Comparison of ENCODE assay signal across 15 cellular contexts in genomic region chr2:105607920-105608504, GRCh38.
DNase-seq lines count a peak whose midpoint lies in the region; ATAC-seq and TF ChIP-seq lines count a peak whose summit lies in the region.
"Had no signal": no experiment of that assay in that cellular context is flagged by ENCODE, and none has a peak within 500 bp of the region (broad histone marks: within the 10 kb centered on the region; RNA-seq: fewer than 3 reads in every experiment).

No MANE protein-coding gene starts in this region.

- H2BK5ac ChIP-seq in trophoblast cell (ENCODE audit: low read depth, low read length, poor library complexity) = no peak overlapping the region

- H3K4ac ChIP-seq in trophoblast cell (ENCODE audit: low read depth, low read length) = no peak overlapping the region

- H3K36me3 ChIP-seq in thyroid gland = no peaks in the 10 kb centered on the region
- H3K36me3 ChIP-seq in GM23338 (ENCODE audit: insufficient read depth) = no peaks in the 10 kb centered on the region
- no peaks in the 10 kb centered on the region for H3K36me3 ChIP-seq in trophoblast cell (ENCODE audit: control insufficient read depth in 1 of 2, insufficient read depth in 2 of 2, low read length in 2 of 2)

- ATAC-seq in Right ventricle myocardium inferior (peak; percentile 80), left ventricle myocardium superior (peak; percentile 90), GM23338 (no peak)
- ATAC-seq: SK-N-SH treated with all-trans-retinoic acid at 6 μM for 48 hours had no signal

- H4K20me1 ChIP-seq in GM23338 (replicated peaks; ENCODE audit: insufficient read depth) = no peaks in the 10 kb centered on the region

- no peak overlapping the region for H4K91ac ChIP-seq in trophoblast cell (ENCODE audit: low read depth, low read length)

- H3K9ac ChIP-seq in trophoblast cell (ENCODE audit: low read length) = no peak overlapping the region
- H3K9ac ChIP-seq: KMS-11 had no signal

- H3F3A ChIP-seq in GM23338 (replicated peaks; ENCODE audit: low read depth) = no peaks in the 10 kb centered on the region

- intact Hi-C loops in Right ventricle myocardium inferior (cut with DNase I) = loop anchor here (10.0 kb wide), 1 partner anchor 137 kb away; the partner anchor contains the start of gene NCK2
- intact Hi-C loops in cardiac septum (cut with DNase I) = loop anchor here (5.0 kb wide), 1 partner anchor 89 kb away; no protein-coding TSS in a partner anchor
- intact Hi-C loops in left ventricle myocardium superior (cut with micrococcal nuclease) = no loop called here
- intact Hi-C loops in thyroid gland (cut with DNase I) = no loop called here

- 61 to 72% methylated on average over 4 of the region's 4 CpGs for WGBS in thyroid gland, 2 donors
- no CpG with 5 or more reads among the region's 4 CpGs for WGBS in trophoblast cell (ENCODE audit: extremely low coverage, insufficient coverage, insufficient read length)

- no peak overlapping the region for H3K4me3 ChIP-seq in thyroid gland (replicated peaks in 1 of 3)
- H3K4me3 ChIP-seq in GM23338 = no peak overlapping the region
- no peak overlapping the region for H3K4me3 ChIP-seq in trophoblast cell (ENCODE audit: low read depth, low read length)

- DNase-seq in Right ventricle myocardium inferior (ENCODE audit: missing footprints) (no peak), cardiac septum (ENCODE audit: low spot score) (no peak), NCI-H774 (lab: John Stamatoyannopoulos, UW) (peak; percentile 5), left ventricle myocardium superior (peak; percentile 49), thyroid gland (peak; percentile 60 to 79), GM23338 (ENCODE audit: low spot score) (no peak), trophoblast cell (no peak)
- DNase-seq: C1 segment of cervical spinal cord, MM.1S, NCI-H187, NCI-H446 treated with DMSO at 0.1 percent for 48 hours, SHP77 treated with DMSO at 0.1 percent for 48 hours, T-helper 1 cell had no signal

- no peaks in the 10 kb centered on the region for H3K79me1 ChIP-seq in trophoblast cell (ENCODE audit: low read length)

- TF ChIP-seq POLR2A in thyroid gland (IDR thresholded peaks at IDR 0.05) = peak in 1 of 2 donors; percentile 36

- no peak overlapping the region for H3K18ac ChIP-seq in trophoblast cell (ENCODE audit: low read length)

- TF ChIP-seq CTCF in thyroid gland (IDR thresholded peaks at IDR 0.05) = no peak
- no peak for TF ChIP-seq CTCF in GM23338 (conservative IDR thresholded peaks at IDR 0.05; ENCODE audit: low read depth in 2 of 2)

- H3K9me3 ChIP-seq in thyroid gland (no peaks in the 10 kb centered on the region), trophoblast cell (ENCODE audit: insufficient read depth, low read depth, low read length) (no peaks in the 10 kb centered on the region)

- no peak overlapping the region for H2BK12ac ChIP-seq in trophoblast cell (ENCODE audit: low read length)

- H2AK5ac ChIP-seq in trophoblast cell (ENCODE audit: low read length) = no peak overlapping the region

- H3K9me3 Mint-ChIP-seq in GM23338 = no peaks in the 10 kb centered on the region

- H2BK120ac ChIP-seq in trophoblast cell (ENCODE audit: insufficient read depth, low read length, poor library complexity) = no peak overlapping the region

- no peaks in the 10 kb centered on the region for H3K9me2 ChIP-seq in GM23338 (ENCODE audit: insufficient read depth)

- peak overlapping the region in 2 of 3 donors; percentile 33 to 62 for H3K27ac ChIP-seq in thyroid gland
- H3K27ac ChIP-seq in GM23338 (ENCODE audit: low read depth) = no peak overlapping the region
- H3K27ac ChIP-seq in trophoblast cell (ENCODE audit: low read depth, low read length) = no peak overlapping the region
- H3K27ac ChIP-seq: KMS-11 had no signal

- H4K8ac ChIP-seq in trophoblast cell (ENCODE audit: low read depth, low read length) = no peak overlapping the region

- H3K4me1 ChIP-seq in thyroid gland = peaks cover 9 to 16% of the 10 kb centered on the region in 2 donors
- H3K4me1 ChIP-seq in GM23338 (ENCODE audit: insufficient read depth) = peaks cover 6% of the 10 kb centered on the region
- H3K4me1 ChIP-seq in trophoblast cell (ENCODE audit: control insufficient read depth in 1 of 2, insufficient read depth in 2 of 2, low read length in 2 of 2) = no peaks in the 10 kb centered on the region

- peaks cover 9% of the 10 kb centered on the region for H3K4me1 Mint-ChIP-seq in GM23338

- H3K36me3 Mint-ChIP-seq in GM23338 (ENCODE audit: low read depth) = no peaks in the 10 kb centered on the region

- H3K79me2 ChIP-seq in GM23338 (replicated peaks; ENCODE audit: insufficient read depth) (no peaks in the 10 kb centered on the region), trophoblast cell (ENCODE audit: control insufficient read depth, insufficient read depth, low read length, poor library complexity) (no peaks in the 10 kb centered on the region)

- no peak overlapping the region for H3K14ac ChIP-seq in trophoblast cell (ENCODE audit: low read length)

- H3K27me3 Mint-ChIP-seq in GM23338 (ENCODE audit: insufficient read depth, low read depth, poor library complexity) = no peaks in the 10 kb centered on the region

- no peak overlapping the region for H3K4me3 Mint-ChIP-seq in GM23338

- H2AFZ ChIP-seq in GM23338 (no peak overlapping the region), trophoblast cell (ENCODE audit: insufficient read depth, low read length, poor library complexity) (no peak overlapping the region)

- no peak overlapping the region for H3K4me2 ChIP-seq in GM23338
- H3K4me2 ChIP-seq in trophoblast cell (ENCODE audit: low read length) = no peak overlapping the region
- H3K4me2 ChIP-seq: KMS-11 had no signal

- H4K12ac ChIP-seq in trophoblast cell (ENCODE audit: low read depth, low read length) = no peak overlapping the region

- no peak overlapping the region for H3K27ac Mint-ChIP-seq in GM23338

- H3K27me3 ChIP-seq in thyroid gland = no peaks in the 10 kb centered on the region
- no peaks in the 10 kb centered on the region for H3K27me3 ChIP-seq in GM23338 (ENCODE audit: insufficient read depth)
- H3K27me3 ChIP-seq in trophoblast cell (ENCODE audit: insufficient read depth, low read length) = no peaks in the 10 kb centered on the region

- no peak overlapping the region for H3K23ac ChIP-seq in trophoblast cell (ENCODE audit: low read length)

TF ChIP-seq in GM23338, 12 proteins besides CTCF, POLR2A, EP300 and RAD21 (continues in another document):
- no peak for TF ChIP-seq EZH2 (IDR thresholded peaks at IDR 0.05; ENCODE audit: low read depth, unreplicated experiment)
- no peak for TF ChIP-seq STAT1 (IDR thresholded peaks at IDR 0.05; ENCODE audit: unreplicated experiment)
- no peak for TF ChIP-seq NANOG (IDR thresholded peaks at IDR 0.05; ENCODE audit: borderline replicate concordance)
- no peak for TF ChIP-seq EZH2phosphoT487 (IDR thresholded peaks at IDR 0.05; ENCODE audit: unreplicated experiment)
- no peak for TF ChIP-seq ZNF331 (CRISPR knock-in tag; IDR thresholded peaks at IDR 0.05; ENCODE audit: low read depth)
- TF ChIP-seq CREB1 (CRISPR knock-in tag; IDR thresholded peaks at IDR 0.05; ENCODE audit: low read depth) = no peak
- TF ChIP-seq POLR2AphosphoS5 (IDR thresholded peaks at IDR 0.05; ENCODE audit: low read depth) = no peak

Comparison
In these comparisons a context has a peak if more than half of its experiments do, and no peak if none do; other contexts are left out.
1. DNase-seq: peak in NCI-H774 (single experiment), left ventricle myocardium superior (single experiment) and thyroid gland (2 of 2); none in Right ventricle myocardium inferior (single experiment), cardiac septum (single experiment), GM23338 (single experiment) and trophoblast cell (0 of 2).
2. intact Hi-C loops: an anchor here in Right ventricle myocardium inferior (10.0 kb wide) and cardiac septum (5.0 kb wide); none called in left ventricle myocardium superior and thyroid gland.
3. H3K27ac ChIP-seq: peak in thyroid gland (2 of 3); none in GM23338 (single experiment) and trophoblast cell (single experiment).